In the genomic region with DNA sequence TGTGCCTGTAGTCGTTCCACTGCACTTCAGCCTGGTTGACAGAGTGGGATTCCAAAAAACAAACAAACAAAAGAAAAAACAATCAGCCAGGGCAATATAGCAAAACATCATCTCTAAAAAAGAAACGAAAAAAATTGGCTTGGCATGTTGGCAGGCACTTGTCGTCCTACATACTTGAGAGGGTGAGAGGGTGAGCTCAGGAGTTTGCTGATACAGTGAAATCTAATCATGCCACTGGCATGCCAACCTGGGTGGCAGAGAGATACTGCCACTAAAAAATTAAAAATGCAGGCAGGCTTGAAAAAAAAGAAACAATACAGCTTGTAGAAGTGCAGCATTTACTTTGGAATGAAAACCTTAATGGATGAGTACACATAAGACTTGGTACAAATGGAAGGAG, we compare ENCODE assay signal across 26 cellular contexts.
"Had no signal": no experiment of that assay in that cellular context is flagged by ENCODE, and none has a peak within 500 bp of the region (broad histone marks: within the 10 kb centered on the region; RNA-seq: fewer than 3 reads in every experiment).

No MANE protein-coding gene starts in this region.

- ATAC-seq: activated CD4-positive, alpha-beta T cell treated with anti-CD3 and anti-CD28 coated beads for 36 hours; activated CD8-positive, alpha-beta memory T cell treated with anti-CD3 and anti-CD28 coated beads, Interleukin-2, amount 10 ng/mL, durations not matched to agents 7 days and 5 days; activated CD8-positive, alpha-beta T cell treated with anti-CD3 and anti-CD28 coated beads, Interleukin-2, amount 10 ng/mL, durations not matched to agents 7 days and 5 days; activated naive CD4-positive, alpha-beta T cell treated with anti-CD3 and anti-CD28 coated beads, Interleukin-2, amount 50 U/mL, for 72 hours had no signal

- H3K36me3 ChIP-seq: ascending aorta, breast epithelium, cardiac muscle cell, colonic mucosa, esophagus squamous epithelium had no signal

- H3K27me3 ChIP-seq: ascending aorta, breast epithelium, cardiac muscle cell, colonic mucosa, esophagus squamous epithelium had no signal

- H3K27ac ChIP-seq: ascending aorta, breast epithelium, cardiac muscle cell, colonic mucosa, epithelial cell of prostate, esophagus squamous epithelium had no signal

- H3K4me3 ChIP-seq: ascending aorta, breast epithelium, cardiac muscle cell, colonic mucosa, esophagus squamous epithelium had no signal

- H3K9me3 ChIP-seq: ascending aorta, breast epithelium, colonic mucosa, esophagus squamous epithelium had no signal

- DNase-seq: activated CD4-positive, alpha-beta memory T cell treated with anti-CD3 and anti-CD28 coated beads for 36 hours; activated CD4-positive, alpha-beta T cell treated with anti-CD3 and anti-CD28 coated beads for 36 hours; activated CD4-positive, alpha-beta T cell treated with anti-CD3 and anti-CD28 coated beads, Interleukin-2, amount 10 ng/mL, durations not matched to agents 24 days and 14 days; activated CD4-positive, CD25-positive, alpha-beta regulatory T cell; activated CD4-positive, CD25-positive, alpha-beta regulatory T cell treated with anti-CD3 and anti-CD28 coated beads, Interleukin-2, amount 50 U/mL, for 72 hours; activated CD8-positive, alpha-beta memory T cell treated with anti-CD3 and anti-CD28 coated beads, Interleukin-2, amount 10 ng/mL, durations not matched to agents 7 days and 5 days; activated CD8-positive, alpha-beta memory T cell treated with anti-CD3 and anti-CD28 coated beads, Interleukin-2, amount 50 U/mL, for 4 hours; activated CD8-positive, alpha-beta T cell treated with anti-CD3 and anti-CD28 coated beads, Interleukin-2, amount 10 ng/mL, durations not matched to agents 7 days and 5 days; activated effector memory CD4-positive, alpha-beta T cell treated with anti-CD3 and anti-CD28 coated beads, Interleukin-2, amount 50 U/mL, for 16 hours; activated naive CD4-positive, alpha-beta T cell; activated naive CD4-positive, alpha-beta T cell treated with anti-CD3 and anti-CD28 coated beads, Interleukin-2, amount 10 ng/mL, durations not matched to agents 7 days and 5 days; activated naive CD8-positive, alpha-beta T cell treated with anti-CD3 and anti-CD28 coated beads, Interleukin-2, amount 10 ng/mL, durations not matched to agents 7 days and 5 days; activated T-cell treated with anti-CD3 and anti-CD28 coated beads, Interleukin-2, amount 50 U/mL, for 1 hour; activated T-cell treated with anti-CD3 and anti-CD28 coated beads, Interleukin-2, amount 50 U/mL, for 48 hours; central memory CD4-positive, alpha-beta T cell; cerebellar nuclear complex; colonic mucosa; effector CD8-positive, alpha-beta T cell; esophagus squamous epithelium; head of caudate nucleus; T-helper 2 cell had no signal

- H3K4me1 ChIP-seq: ascending aorta, breast epithelium, colonic mucosa had no signal
